Comparison of ENCODE assay signal across 23 cellular contexts in genomic region chr6:43897571-43898302, GRCh38.
"Had no signal": no experiment of that assay in that cellular context is flagged by ENCODE, and none has a peak within 500 bp of the region (broad histone marks: within the 10 kb centered on the region; RNA-seq: fewer than 3 reads in every experiment).

No MANE protein-coding gene starts in this region.

- H3K4me1 ChIP-seq: Peyer's patch had no signal

- H3K36me3 ChIP-seq: brain microvascular endothelial cell, Peyer's patch had no signal

- H3K27me3 ChIP-seq: brain microvascular endothelial cell, Peyer's patch had no signal

- H3K27ac ChIP-seq: brain microvascular endothelial cell, Peyer's patch had no signal

- DNase-seq: activated CD4-positive, alpha-beta T cell treated with anti-CD3 and anti-CD28 coated beads for 48 hours; activated CD4-positive, alpha-beta T cell treated with anti-CD3 and anti-CD28 coated beads, Interleukin-2, amount 50 U/mL, for 4 hours; activated CD4-positive, CD25-positive, alpha-beta regulatory T cell treated with anti-CD3 and anti-CD28 coated beads, Interleukin-2, amount 50 U/mL, for 72 hours; activated CD8-positive, alpha-beta memory T cell treated with anti-CD3 and anti-CD28 coated beads, Interleukin-2, amount 50 U/mL, for 48 hours; activated CD8-positive, alpha-beta T cell treated with anti-CD3 and anti-CD28 coated beads, Interleukin-2, amount 10 ng/mL, durations not matched to agents 7 days and 5 days; activated effector memory CD4-positive, alpha-beta T cell treated with anti-CD3 and anti-CD28 coated beads, Interleukin-2, amount 50 U/mL, for 16 hours; activated naive CD4-positive, alpha-beta T cell treated with Interleukin-2 at 50 U/mL for 16 hours; activated naive CD8-positive, alpha-beta T cell treated with anti-CD3 and anti-CD28 coated beads, Interleukin-2, amount 50 U/mL, for 24 hours; activated T-cell treated with anti-CD3 and anti-CD28 coated beads, Interleukin-2, amount 50 U/mL, for 1 hour; amniotic stem cell; brain microvascular endothelial cell; caudate nucleus; KG1; MV-4-11; NCI-H1092 treated with DMSO at 0.1 percent for 48 hours; NCI-H1436; NCI-H1694 treated with DMSO at 0.1 percent for 48 hours; NCI-H2029 treated with DMSO at 0.1 percent for 48 hours; NCI-H524; SHP77 treated with DMSO at 0.1 percent for 48 hours; T-helper 17 cell; T-helper 9 cell had no signal

- H3K4me3 ChIP-seq: Peyer's patch had no signal

- H3K9me3 ChIP-seq: Peyer's patch had no signal
